In genomic region chr5:133723126-133723525, GRCh38 we compare ENCODE assay signal across 19 cellular contexts.
A peak's percentile ranks its signal among the peaks of the same experiment; 100 is the strongest.
DNase-seq lines count a peak whose midpoint lies in the region; ATAC-seq and TF ChIP-seq lines count a peak whose summit lies in the region.
"Had no signal": no experiment of that assay in that cellular context is flagged by ENCODE, and none has a peak within 500 bp of the region (broad histone marks: within the 10 kb centered on the region; RNA-seq: fewer than 3 reads in every experiment).

No MANE protein-coding gene starts in this region.

- no peak for TF ChIP-seq POLR2A in thyroid gland (IDR thresholded peaks at IDR 0.05)

- H3K23ac ChIP-seq in neuronal stem cell (ENCODE audit: low read depth, low read length, poor library complexity) = no peak overlapping the region

- no peak overlapping the region for H2BK12ac ChIP-seq in neuronal stem cell (ENCODE audit: low read length)

- no peak overlapping the region for H2AK5ac ChIP-seq in neuronal stem cell (ENCODE audit: low read depth, low read length)

- peaks cover 5% of the 10 kb centered on the region for H3K36me3 Mint-ChIP-seq in activated CD8-positive, alpha-beta memory T cell treated with anti-CD3 and anti-CD28 coated beads, Interleukin-2, amount 10 ng/mL, durations not matched to agents 7 days and 5 days
- H3K36me3 Mint-ChIP-seq in type B pancreatic cell = no peaks in the 10 kb centered on the region
- no peaks in the 10 kb centered on the region for H3K36me3 Mint-ChIP-seq in activated CD8-positive, alpha-beta T cell treated with anti-CD3 and anti-CD28 coated beads, Interleukin-2, amount 10 ng/mL, durations not matched to agents 7 days and 5 days (ENCODE audit: low read depth)

- H4K91ac ChIP-seq in neuronal stem cell (ENCODE audit: low read depth, low read length, poor library complexity) = no peak overlapping the region

- peak overlapping the region; percentile 19 for H4K8ac ChIP-seq in neuronal stem cell (ENCODE audit: low read depth, low read length)

- no peak overlapping the region for H3K27ac Mint-ChIP-seq in activated CD8-positive, alpha-beta memory T cell treated with anti-CD3 and anti-CD28 coated beads, Interleukin-2, amount 10 ng/mL, durations not matched to agents 7 days and 5 days
- no peak overlapping the region for H3K27ac Mint-ChIP-seq in type B pancreatic cell
- H3K27ac Mint-ChIP-seq in activated CD8-positive, alpha-beta T cell treated with anti-CD3 and anti-CD28 coated beads, Interleukin-2, amount 10 ng/mL, durations not matched to agents 7 days and 5 days = no peak overlapping the region
- H3K27ac Mint-ChIP-seq: CD4-positive, CD25-positive, alpha-beta regulatory T cell; CD8-positive, alpha-beta memory T cell had no signal

- H3K4me1 Mint-ChIP-seq in activated CD8-positive, alpha-beta memory T cell treated with anti-CD3 and anti-CD28 coated beads, Interleukin-2, amount 10 ng/mL, durations not matched to agents 7 days and 5 days = no peaks in the 10 kb centered on the region
- no peaks in the 10 kb centered on the region for H3K4me1 Mint-ChIP-seq in type B pancreatic cell (ENCODE audit: unreplicated experiment)
- H3K4me1 Mint-ChIP-seq in activated CD8-positive, alpha-beta T cell treated with anti-CD3 and anti-CD28 coated beads, Interleukin-2, amount 10 ng/mL, durations not matched to agents 7 days and 5 days (ENCODE audit: low read depth) = no peaks in the 10 kb centered on the region
- H3K4me1 Mint-ChIP-seq: CD4-positive, CD25-positive, alpha-beta regulatory T cell; CD8-positive, alpha-beta memory T cell had no signal

- H3K79me1 ChIP-seq in neuronal stem cell (ENCODE audit: low read depth, low read length) = no peaks in the 10 kb centered on the region

- H2AFZ ChIP-seq in neuronal stem cell (ENCODE audit: low read length) = no peak overlapping the region
- H2AFZ ChIP-seq: GM23248 had no signal

- POLR2A ChIA-PET in activated CD8-positive, alpha-beta T cell treated with anti-CD3 and anti-CD28 coated beads, Interleukin-2, amount 10 ng/mL, durations not matched to agents 7 days and 5 days (lab: Charles Lee) = interaction anchor here (0.5 kb wide), 1 partner anchor 1214 kb away, joined by 4 read pairs; no protein-coding TSS in a partner anchor

- peaks cover 29% of the 10 kb centered on the region for H3K27me3 Mint-ChIP-seq in activated CD8-positive, alpha-beta memory T cell treated with anti-CD3 and anti-CD28 coated beads, Interleukin-2, amount 10 ng/mL, durations not matched to agents 7 days and 5 days
- H3K27me3 Mint-ChIP-seq in type B pancreatic cell = peaks cover 2% of the 10 kb centered on the region
- peaks cover 12% of the 10 kb centered on the region for H3K27me3 Mint-ChIP-seq in activated CD8-positive, alpha-beta T cell treated with anti-CD3 and anti-CD28 coated beads, Interleukin-2, amount 10 ng/mL, durations not matched to agents 7 days and 5 days (ENCODE audit: low read depth)

- no peak overlapping the region for H2BK5ac ChIP-seq in neuronal stem cell (ENCODE audit: low read length)

- ATAC-seq in activated CD8-positive, alpha-beta memory T cell treated with anti-CD3 and anti-CD28 coated beads, Interleukin-2, amount 10 ng/mL, durations not matched to agents 7 days and 5 days = no peak
- ATAC-seq in activated CD8-positive, alpha-beta T cell treated with anti-CD3 and anti-CD28 coated beads, Interleukin-2, amount 10 ng/mL, durations not matched to agents 7 days and 5 days = no peak
- ATAC-seq: GM12878 had no signal

- H3K14ac ChIP-seq in neuronal stem cell (ENCODE audit: low read length) = no peak overlapping the region

- H2BK15ac ChIP-seq in neuronal stem cell (ENCODE audit: low read length) = no peak overlapping the region

- H3K27ac ChIP-seq in neuronal stem cell (replicated peaks; ENCODE audit: low read length) (no peak overlapping the region), thyroid gland (no peak overlapping the region)
- H3K27ac ChIP-seq: GM23248 had no signal

- H3K4me2 ChIP-seq in neuronal stem cell (ENCODE audit: insufficient read depth, low read length, poor library complexity, severe bottlenecking) = no peak overlapping the region

- no peak overlapping the region for H3K4me3 ChIP-seq in neuronal stem cell (ENCODE audit: low read length in 2 of 2)
- no peak overlapping the region for H3K4me3 ChIP-seq in thyroid gland (replicated peaks in 1 of 3)
- H3K4me3 ChIP-seq: GM12878, GM23248, HAP-1 had no signal

- H2BK120ac ChIP-seq in neuronal stem cell (ENCODE audit: low read depth, low read length) = no peak overlapping the region

- peaks cover 0 to 2% (median 0%) of the 10 kb centered on the region in 3 experiments for H3K27me3 ChIP-seq in neuronal stem cell (ENCODE audit: control insufficient read depth in 3 of 3, insufficient read depth in 3 of 3, low read depth in 1 of 3, low read length in 3 of 3)
- no peaks in the 10 kb centered on the region for H3K27me3 ChIP-seq in thyroid gland

- no peak overlapping the region for H3K4me3 Mint-ChIP-seq in activated CD8-positive, alpha-beta memory T cell treated with anti-CD3 and anti-CD28 coated beads, Interleukin-2, amount 10 ng/mL, durations not matched to agents 7 days and 5 days
- no peak overlapping the region for H3K4me3 Mint-ChIP-seq in type B pancreatic cell
- no peak overlapping the region for H3K4me3 Mint-ChIP-seq in activated CD8-positive, alpha-beta T cell treated with anti-CD3 and anti-CD28 coated beads, Interleukin-2, amount 10 ng/mL, durations not matched to agents 7 days and 5 days
- H3K4me3 Mint-ChIP-seq: CD4-positive, CD25-positive, alpha-beta regulatory T cell; CD8-positive, alpha-beta memory T cell had no signal

- no peak for TF ChIP-seq CTCF in type B pancreatic cell (conservative IDR thresholded peaks at IDR 0.05)
- no peak for TF ChIP-seq CTCF in thyroid gland (IDR thresholded peaks at IDR 0.05)

- intact Hi-C loops in thyroid gland (cut with DNase I) = no loop called here

- CTCF ChIA-PET in activated CD8-positive, alpha-beta memory T cell treated with anti-CD3 and anti-CD28 coated beads, Interleukin-2, amount 10 ng/mL, durations not matched to agents 7 days and 5 days (lab: Charles Lee) = no interaction called here
- CTCF ChIA-PET in activated CD8-positive, alpha-beta T cell treated with anti-CD3 and anti-CD28 coated beads, Interleukin-2, amount 10 ng/mL, durations not matched to agents 7 days and 5 days (lab: Charles Lee) = no interaction called here

- H3K4me1 ChIP-seq in neuronal stem cell (ENCODE audit: control insufficient read depth in 2 of 2, insufficient read depth in 1 of 2, low read depth in 1 of 2, low read length in 2 of 2) (no peaks in the 10 kb centered on the region), thyroid gland (no peaks in the 10 kb centered on the region)
- H3K4me1 ChIP-seq: HAP-1 had no signal

- peaks cover 0 to 3% of the 10 kb centered on the region in 2 donors for H3K9me3 ChIP-seq in neuronal stem cell (replicated peaks in 1 of 2; ENCODE audit: control insufficient read depth in 2 of 2, insufficient read depth in 1 of 2, low read depth in 1 of 2, low read length in 2 of 2)
- H3K9me3 ChIP-seq in thyroid gland = no peaks in the 10 kb centered on the region
- H3K9me3 ChIP-seq: HAP-1 had no signal

- H3K9me3 Mint-ChIP-seq in activated CD8-positive, alpha-beta memory T cell treated with anti-CD3 and anti-CD28 coated beads, Interleukin-2, amount 10 ng/mL, durations not matched to agents 7 days and 5 days (ENCODE audit: low read depth) = peaks cover 9% of the 10 kb centered on the region
- peaks cover 21% of the 10 kb centered on the region for H3K9me3 Mint-ChIP-seq in type B pancreatic cell
- H3K9me3 Mint-ChIP-seq in activated CD8-positive, alpha-beta T cell treated with anti-CD3 and anti-CD28 coated beads, Interleukin-2, amount 10 ng/mL, durations not matched to agents 7 days and 5 days (ENCODE audit: insufficient read depth) = peaks cover 2% of the 10 kb centered on the region

- H3K36me3 ChIP-seq in neuronal stem cell (replicated peaks in 1 of 2; ENCODE audit: control insufficient read depth in 2 of 2, insufficient read depth in 2 of 2, low read length in 2 of 2) (no peaks in the 10 kb centered on the region), thyroid gland (no peaks in the 10 kb centered on the region)
- H3K36me3 ChIP-seq: HAP-1 had no signal

- H3K4ac ChIP-seq in neuronal stem cell (ENCODE audit: low read length) = no peak overlapping the region

- H3K9ac ChIP-seq in neuronal stem cell (ENCODE audit: low read depth, low read length, poor library complexity) = no peak overlapping the region
- H3K9ac ChIP-seq: GM23248 had no signal

- no CpG with 5 or more reads among the region's 2 CpGs for WGBS in neuronal stem cell (ENCODE audit: extremely low coverage in 2 of 2, insufficient read length in 2 of 2, insufficient replicate concordance in 1 of 2), 2 donors
- WGBS in thyroid gland, 2 donors = 62 to 85% methylated on average over 2 of the region's 2 CpGs

- DNase-seq in activated CD8-positive, alpha-beta memory T cell treated with anti-CD3 and anti-CD28 coated beads, Interleukin-2, amount 10 ng/mL, durations not matched to agents 7 days and 5 days = peak; percentile 31
- DNase-seq in activated CD8-positive, alpha-beta memory T cell treated with anti-CD3 and anti-CD28 coated beads, Interleukin-2, amount 50 U/mL, for 48 hours = no peak
- no peak for DNase-seq in neuronal stem cell (ENCODE audit: low spot score)
- peak; percentile 24 for DNase-seq in type B pancreatic cell (ENCODE audit: extremely low spot score, unreplicated experiment)
- no peak for DNase-seq in activated CD8-positive, alpha-beta T cell treated with anti-CD3 and anti-CD28 coated beads, Interleukin-2, amount 10 ng/mL, durations not matched to agents 7 days and 5 days
- no peak for DNase-seq in thyroid gland
- no peak for DNase-seq in activated naive CD4-positive, alpha-beta T cell (lab: John Stamatoyannopoulos, UW)
- DNase-seq: 8988T; C1 segment of cervical spinal cord; CD4-positive, CD25-positive, alpha-beta regulatory T cell; CD8-positive, alpha-beta memory T cell; COR-L47; DMS 273 treated with DMSO at 0.1 percent for 48 hours; DMS53; DND-41; EL; GM23248 had no signal

- H3K18ac ChIP-seq in neuronal stem cell (ENCODE audit: low read length) = no peak overlapping the region

Comparison
In these comparisons a context has a peak if more than half of its experiments do, and no peak if none do; other contexts are left out.
1. DNase-seq: peak in activated CD8-positive, alpha-beta memory T cell treated with anti-CD3 and anti-CD28 coated beads, Interleukin-2, amount 10 ng/mL, durations not matched to agents 7 days and 5 days (single experiment) and type B pancreatic cell (single experiment); none in activated CD8-positive, alpha-beta memory T cell treated with anti-CD3 and anti-CD28 coated beads, Interleukin-2, amount 50 U/mL, for 48 hours (single experiment), neuronal stem cell (single experiment), activated CD8-positive, alpha-beta T cell treated with anti-CD3 and anti-CD28 coated beads, Interleukin-2, amount 10 ng/mL, durations not matched to agents 7 days and 5 days (single experiment), thyroid gland (0 of 2) and activated naive CD4-positive, alpha-beta T cell (0 of 4).